Comparison of ENCODE assay signal across 35 cellular contexts in the genomic region with DNA sequence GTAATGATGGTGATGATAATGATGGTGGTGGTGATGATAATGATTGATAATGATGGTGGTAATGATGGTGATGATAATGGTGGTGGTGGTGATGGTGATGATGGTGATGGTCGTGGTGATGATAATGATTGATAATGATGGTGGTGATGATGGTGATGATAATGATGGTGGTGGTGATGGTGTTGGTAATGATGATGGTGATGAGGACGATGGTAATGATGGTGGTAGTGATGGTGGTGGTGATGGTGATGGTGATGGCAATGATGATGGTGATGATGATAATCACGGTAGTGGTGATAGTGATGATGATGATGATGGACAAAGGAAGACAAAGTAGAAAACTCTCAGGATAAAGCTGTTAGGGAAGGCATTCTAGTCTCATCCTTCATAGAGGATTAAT.
"Had no signal": no experiment of that assay in that cellular context is flagged by ENCODE, and none has a peak within 500 bp of the region (broad histone marks: within the 10 kb centered on the region; RNA-seq: fewer than 3 reads in every experiment).

No MANE protein-coding gene starts in this region.

- H3K9me3 ChIP-seq: adrenal gland, colonic mucosa had no signal

- H3K4me1 ChIP-seq: adrenal gland, breast epithelium, colonic mucosa, heart left ventricle had no signal

- H3K27me3 Mint-ChIP-seq: activated B cell treated with CpG ODN at 0.5 μM for 24 hours, T-helper 17 cell had no signal

- H3K4me1 Mint-ChIP-seq: activated B cell treated with CpG ODN at 0.5 μM for 24 hours; activated naive CD4-positive, alpha-beta T cell treated with anti-CD3 and anti-CD28 coated beads, Interleukin-2, amount 50 U/mL, for 24 hours; activated naive CD8-positive, alpha-beta T cell treated with anti-CD3 and anti-CD28 coated beads for 36 hours; activated naive CD8-positive, alpha-beta T cell treated with anti-CD3 and anti-CD28 coated beads, Interleukin-2, amount 50 U/mL, for 24 hours; brain; endodermal cell; T-helper 17 cell had no signal

- H3K4me3 ChIP-seq: adrenal gland, breast epithelium, cardiac muscle cell, colonic mucosa, heart left ventricle had no signal

- ATAC-seq: activated CD4-positive, CD25-positive, alpha-beta regulatory T cell treated with anti-CD3 and anti-CD28 coated beads, Interleukin-2, amount 50 U/mL, for 24 hours; activated CD8-positive, alpha-beta T cell treated with anti-CD3 and anti-CD28 coated beads for 36 hours; activated naive CD8-positive, alpha-beta T cell treated with anti-CD3 and anti-CD28 coated beads, Interleukin-2, amount 50 U/mL, for 24 hours; esophagus mucosa; heart left ventricle; T-helper 17 cell had no signal

- H3K27ac ChIP-seq: adrenal gland, breast epithelium, cardiac muscle cell, colonic mucosa, heart left ventricle, WERI-Rb-1 had no signal

- H3K27me3 ChIP-seq: adrenal gland, breast epithelium, cardiac muscle cell, colonic mucosa, heart left ventricle had no signal

- H3K4me3 Mint-ChIP-seq: activated B cell treated with CpG ODN at 0.5 μM for 24 hours; activated CD8-positive, alpha-beta T cell treated with anti-CD3 and anti-CD28 coated beads for 36 hours; activated naive CD4-positive, alpha-beta T cell treated with anti-CD3 and anti-CD28 coated beads for 36 hours; activated naive CD4-positive, alpha-beta T cell treated with anti-CD3 and anti-CD28 coated beads, Interleukin-2, amount 50 U/mL, for 24 hours; activated naive CD8-positive, alpha-beta T cell treated with anti-CD3 and anti-CD28 coated beads for 36 hours; activated naive CD8-positive, alpha-beta T cell treated with anti-CD3 and anti-CD28 coated beads, Interleukin-2, amount 50 U/mL, for 24 hours; activated T-helper 1 cell treated with anti-CD3 and anti-CD28 coated beads, Interleukin-12 subunit alpha, Interleukin-12 subunit beta, Interleukin-2, Interleukin-4 antibody, amounts not matched to agents 30 ng/mL and 10 ng/mL and 1 ng/mL, durations not matched to agents 14 hours and 24 hours and 36 hours; brain; endodermal cell; T-helper 17 cell; T-helper 2 cell treated with Interferon-gamma antibody and Interleukin-4, amounts not matched to agents 5 μg/mL and 100 μg/mL, for 36 hours had no signal

- H3K36me3 ChIP-seq: adrenal gland, breast epithelium, cardiac muscle cell, colonic mucosa, heart left ventricle, WERI-Rb-1 had no signal

- H3K36me3 Mint-ChIP-seq: activated naive CD4-positive, alpha-beta T cell treated with anti-CD3 and anti-CD28 coated beads, Interleukin-2, amount 50 U/mL, for 24 hours; activated naive CD8-positive, alpha-beta T cell treated with anti-CD3 and anti-CD28 coated beads for 36 hours; brain had no signal

- H3K9me3 Mint-ChIP-seq: activated naive CD4-positive, alpha-beta T cell treated with anti-CD3 and anti-CD28 coated beads for 36 hours; activated naive CD4-positive, alpha-beta T cell treated with anti-CD3 and anti-CD28 coated beads, Interleukin-2, amount 50 U/mL, for 24 hours; activated naive CD8-positive, alpha-beta T cell treated with anti-CD3 and anti-CD28 coated beads for 36 hours; activated T-helper 1 cell treated with anti-CD3 and anti-CD28 coated beads, Interleukin-12 subunit alpha, Interleukin-12 subunit beta, Interleukin-2, Interleukin-4 antibody, amounts not matched to agents 30 ng/mL and 10 ng/mL and 1 ng/mL, durations not matched to agents 14 hours and 24 hours and 36 hours; activated T-helper 2 cell treated with anti-CD3 and anti-CD28 coated beads, Interferon-gamma antibody, Interleukin-2, Interleukin-4, amounts not matched to agents 10 μg/mL and 5 μg/mL and 100 μg/mL, durations not matched to agents 14 hours and 24 hours and 36 hours; endodermal cell; T-helper 2 cell treated with Interferon-gamma antibody and Interleukin-4, amounts not matched to agents 5 μg/mL and 100 μg/mL, for 36 hours had no signal

- FAIRE-seq: frontal cortex had no signal

- DNase-seq: activated B cell treated with CpG ODN at 0.5 μM for 24 hours; activated CD4-positive, alpha-beta T cell treated with anti-CD3 and anti-CD28 coated beads for 48 hours; activated CD4-positive, alpha-beta T cell treated with anti-CD3 and anti-CD28 coated beads, Interleukin-2, amount 50 U/mL, for 1 hour; activated CD4-positive, alpha-beta T cell treated with anti-CD3 and anti-CD28 coated beads, Interleukin-2, amount 50 U/mL, for 48 hours; activated CD8-positive, alpha-beta memory T cell treated with anti-CD3 and anti-CD28 coated beads for 24 hours; activated CD8-positive, alpha-beta T cell treated with anti-CD3 and anti-CD28 coated beads for 36 hours; activated effector memory CD4-positive, alpha-beta T cell treated with anti-CD3 and anti-CD28 coated beads, Interleukin-2, amount 50 U/mL, for 16 hours; activated naive CD4-positive, alpha-beta T cell treated with anti-CD3 and anti-CD28 coated beads for 36 hours; activated naive CD8-positive, alpha-beta T cell treated with anti-CD3 and anti-CD28 coated beads for 36 hours; activated naive CD8-positive, alpha-beta T cell treated with anti-CD3 and anti-CD28 coated beads, Interleukin-2, amount 50 U/mL, for 24 hours; activated T-cell treated with anti-CD3 and anti-CD28 coated beads, Interleukin-2, amount 50 U/mL, for 48 hours; adrenal gland; amygdala; aorta; central memory CD4-positive, alpha-beta T cell; cerebellar nuclear complex; colonic mucosa; effector memory CD4-positive, alpha-beta T cell; endodermal cell; foreskin fibroblast; glutamatergic neuron; heart left ventricle; T-helper 17 cell; T1000; WERI-Rb-1 had no signal

- H3K27ac Mint-ChIP-seq: activated B cell treated with CpG ODN at 0.5 μM for 24 hours; activated CD8-positive, alpha-beta T cell treated with anti-CD3 and anti-CD28 coated beads for 36 hours; activated naive CD4-positive, alpha-beta T cell treated with anti-CD3 and anti-CD28 coated beads for 36 hours; activated naive CD4-positive, alpha-beta T cell treated with anti-CD3 and anti-CD28 coated beads, Interleukin-2, amount 50 U/mL, for 24 hours; activated naive CD8-positive, alpha-beta T cell treated with anti-CD3 and anti-CD28 coated beads for 36 hours; activated naive CD8-positive, alpha-beta T cell treated with anti-CD3 and anti-CD28 coated beads, Interleukin-2, amount 50 U/mL, for 24 hours; activated T-helper 1 cell treated with anti-CD3 and anti-CD28 coated beads, Interleukin-12 subunit alpha, Interleukin-12 subunit beta, Interleukin-2, Interleukin-4 antibody, amounts not matched to agents 30 ng/mL and 10 ng/mL and 1 ng/mL, durations not matched to agents 14 hours and 24 hours and 36 hours; activated T-helper 2 cell treated with anti-CD3 and anti-CD28 coated beads, Interferon-gamma antibody, Interleukin-2, Interleukin-4, amounts not matched to agents 10 μg/mL and 5 μg/mL and 100 μg/mL, durations not matched to agents 14 hours and 24 hours and 36 hours; brain; endodermal cell; T-helper 17 cell; T-helper 2 cell treated with Interferon-gamma antibody and Interleukin-4, amounts not matched to agents 5 μg/mL and 100 μg/mL, for 36 hours had no signal
